ENCODE assay signal across 18 cellular contexts in the genomic region with DNA sequence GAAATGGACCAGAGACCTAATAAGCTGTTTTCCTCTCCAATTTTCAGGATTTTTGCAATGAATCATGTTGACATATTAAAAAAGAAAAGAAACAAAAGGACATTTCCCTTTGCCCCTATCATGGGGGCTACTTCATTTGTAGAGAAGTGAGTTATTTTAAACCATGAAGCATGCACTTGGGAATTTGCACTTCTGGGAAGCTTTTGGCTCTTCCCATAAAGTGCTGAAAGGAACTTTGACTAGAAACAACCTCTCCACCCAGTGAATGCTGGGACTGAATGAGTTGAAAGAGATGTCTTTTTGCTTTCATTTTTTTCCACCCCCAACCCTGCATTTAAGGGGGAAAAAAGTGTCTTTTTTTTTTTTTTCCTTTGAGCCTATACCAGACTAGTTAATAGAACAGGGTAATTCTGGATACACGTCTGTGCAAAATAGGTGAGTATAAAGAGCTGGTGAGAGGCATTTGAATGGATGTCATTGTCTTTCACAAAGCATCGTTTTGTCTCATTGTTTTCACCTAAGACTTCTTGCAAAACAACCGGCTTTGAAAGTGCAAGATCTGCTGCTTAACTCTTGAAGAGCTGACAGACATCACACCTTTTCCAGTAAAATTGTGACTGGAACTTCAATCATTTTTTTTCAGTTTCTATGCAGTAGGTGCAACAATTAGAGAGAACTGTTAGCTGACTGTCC.
DNase-seq lines count a peak whose midpoint lies in the region; ATAC-seq and TF ChIP-seq lines count a peak whose summit lies in the region.
"Had no signal": no experiment of that assay in that cellular context is flagged by ENCODE, and none has a peak within 500 bp of the region (broad histone marks: within the 10 kb centered on the region; RNA-seq: fewer than 3 reads in every experiment).

No MANE protein-coding gene starts in this region.

- peak; percentile 42 for ATAC-seq in activated CD4-positive, alpha-beta T cell treated with anti-CD3 and anti-CD28 coated beads for 36 hours
- ATAC-seq in GM23338 = peak; percentile 74
- ATAC-seq in WTC11 = peak; percentile 27; the same call in 1 of the 2 replicates
- no peak for ATAC-seq in GM19397 (IDR thresholded peaks at IDR 0.05; ENCODE audit: unreplicated experiment)
- no peak for ATAC-seq in HG02759 (IDR thresholded peaks at IDR 0.05; ENCODE audit: unreplicated experiment)

- H3K4me3 Mint-ChIP-seq in activated CD4-positive, alpha-beta T cell treated with anti-CD3 and anti-CD28 coated beads for 36 hours = no peak overlapping the region
- no peak overlapping the region for H3K4me3 Mint-ChIP-seq in GM23338
- H3K4me3 Mint-ChIP-seq in WTC11 = no peak overlapping the region; the same call in 1 of the 2 replicates
- H3K4me3 Mint-ChIP-seq: B cell had no signal

- H2AFZ ChIP-seq in GM23338 (no peak overlapping the region), neural cell (ENCODE audit: low read depth, low read length) (no peak overlapping the region)

- no peak overlapping the region for H3K27ac Mint-ChIP-seq in activated CD4-positive, alpha-beta T cell treated with anti-CD3 and anti-CD28 coated beads for 36 hours
- H3K27ac Mint-ChIP-seq in GM23338 (no peak overlapping the region), WTC11 (no peak overlapping the region; the same call in 1 of the 2 replicates)
- H3K27ac Mint-ChIP-seq: B cell had no signal

- H3K36me3 Mint-ChIP-seq in activated CD4-positive, alpha-beta T cell treated with anti-CD3 and anti-CD28 coated beads for 36 hours (ENCODE audit: low read depth) = peaks cover 20% of the 10 kb centered on the region
- H3K36me3 Mint-ChIP-seq in GM23338 (ENCODE audit: low read depth) (peaks cover 22% of the 10 kb centered on the region), WTC11 (peaks cover 16% of the 10 kb centered on the region)

- POLR2A ChIA-PET in activated CD4-positive, alpha-beta T cell treated with anti-CD3 and anti-CD28 coated beads for 36 hours (lab: Charles Lee) = no interaction called here
- POLR2A ChIA-PET in WTC11 (lab: Charles Lee) = no interaction called here

- TF ChIP-seq RAD21 in neural cell (conservative IDR thresholded peaks at IDR 0.05) = no peak

- H4K20me1 ChIP-seq in GM23338 (replicated peaks; ENCODE audit: insufficient read depth) = no peaks in the 10 kb centered on the region
- no peaks in the 10 kb centered on the region for H4K20me1 ChIP-seq in neural cell (ENCODE audit: insufficient read depth)

- peaks cover 22% of the 10 kb centered on the region for H3K4me1 Mint-ChIP-seq in activated CD4-positive, alpha-beta T cell treated with anti-CD3 and anti-CD28 coated beads for 36 hours
- H3K4me1 Mint-ChIP-seq in GM23338 (peaks cover 36% of the 10 kb centered on the region), WTC11 (peaks cover 57% of the 10 kb centered on the region)
- H3K4me1 Mint-ChIP-seq: B cell had no signal

- H3K9me3 ChIP-seq in neural cell (ENCODE audit: low read length) = no peaks in the 10 kb centered on the region
- H3K9me3 ChIP-seq: HAP-1 had no signal

- H3K36me3 ChIP-seq in GM23338 (ENCODE audit: insufficient read depth) = no peaks in the 10 kb centered on the region; the same call in 1 of the 2 replicates
- H3K36me3 ChIP-seq in neural cell (ENCODE audit: insufficient read depth, low read length) = no peaks in the 10 kb centered on the region
- H3K36me3 ChIP-seq: HAP-1 had no signal

- TF ChIP-seq CTCF in GM23338 (conservative IDR thresholded peaks at IDR 0.05; ENCODE audit: low read depth in 2 of 2) = no peak
- TF ChIP-seq CTCF in WTC11 (IDR thresholded peaks at IDR 0.05) = no peak
- no peak for TF ChIP-seq CTCF in neural cell (IDR thresholded peaks at IDR 0.05; ENCODE audit: poor library complexity, severe bottlenecking)

- H3K27me3 ChIP-seq in GM23338 (ENCODE audit: insufficient read depth) = no peaks in the 10 kb centered on the region
- no peaks in the 10 kb centered on the region for H3K27me3 ChIP-seq in neural cell (ENCODE audit: insufficient read depth, low read depth, low read length)

- H3K9me3 Mint-ChIP-seq in activated CD4-positive, alpha-beta T cell treated with anti-CD3 and anti-CD28 coated beads for 36 hours (ENCODE audit: low read depth) = peaks cover 28% of the 10 kb centered on the region
- H3K9me3 Mint-ChIP-seq in GM23338 (peaks cover 27% of the 10 kb centered on the region), WTC11 (peaks cover 34% of the 10 kb centered on the region)

- peaks cover 38% of the 10 kb centered on the region for H3K4me1 ChIP-seq in GM23338 (ENCODE audit: insufficient read depth)

- no peaks in the 10 kb centered on the region for H3K79me2 ChIP-seq in GM23338 (replicated peaks; ENCODE audit: insufficient read depth)
- no peaks in the 10 kb centered on the region for H3K79me2 ChIP-seq in neural cell (replicated peaks; ENCODE audit: insufficient read depth, low read length)

- no peak for TF ChIP-seq EP300 in neural cell (conservative IDR thresholded peaks at IDR 0.05; ENCODE audit: poor library complexity, severe bottlenecking)

- H3K27ac ChIP-seq in GM23338 (ENCODE audit: low read depth) = no peak overlapping the region
- H3K27ac ChIP-seq in neural cell (ENCODE audit: low read length) = no peak overlapping the region

- H3K4me2 ChIP-seq in GM23338 = peak overlapping the region; percentile 45
- H3K4me2 ChIP-seq in neural cell (ENCODE audit: low read length) = no peak overlapping the region

- no peaks in the 10 kb centered on the region for H3K27me3 Mint-ChIP-seq in activated CD4-positive, alpha-beta T cell treated with anti-CD3 and anti-CD28 coated beads for 36 hours
- H3K27me3 Mint-ChIP-seq in GM23338 (ENCODE audit: insufficient read depth, low read depth, poor library complexity) (peaks cover 7% of the 10 kb centered on the region), WTC11 (ENCODE audit: low read depth) (peaks cover 3% of the 10 kb centered on the region)

- no peak overlapping the region for H3K9ac ChIP-seq in neural cell (ENCODE audit: low read length)

- H3K4me3 ChIP-seq in GM23338 (no peak overlapping the region), neural cell (ENCODE audit: low read length) (no peak overlapping the region)
- H3K4me3 ChIP-seq: HAP-1 had no signal

- H3K9me2 ChIP-seq in GM23338 (ENCODE audit: insufficient read depth) (no peaks in the 10 kb centered on the region; the same call in 1 of the 2 replicates), neural cell (ENCODE audit: insufficient read depth, low read length) (no peaks in the 10 kb centered on the region)

- intact Hi-C loops in activated CD4-positive, alpha-beta T cell treated with anti-CD3 and anti-CD28 coated beads for 36 hours (cut with DNase I, micrococcal nuclease) = no loop called here

- CTCF ChIA-PET in activated CD4-positive, alpha-beta T cell treated with anti-CD3 and anti-CD28 coated beads for 36 hours (lab: Charles Lee) = interaction anchor here (0.9 to 2.9 kb wide), 3 partner anchors 9 to 28 kb away, joined by 3 to 11 read pairs (median 3); no protein-coding TSS in a partner anchor
- CTCF ChIA-PET in WTC11 (lab: Charles Lee) = interaction anchor here (0.8 to 4.9 kb wide), 5 partner anchors 10 to 495 kb away, joined by 5 to 37 read pairs (median 8); no protein-coding TSS in a partner anchor

- DNase-seq in activated CD4-positive, alpha-beta T cell treated with anti-CD3 and anti-CD28 coated beads for 36 hours = no peak
- no peak for DNase-seq in activated CD4-positive, alpha-beta T cell treated with anti-CD3 and anti-CD28 coated beads, Interleukin-2, amount 50 U/mL, for 48 hours
- DNase-seq in GM23338 (ENCODE audit: low spot score) (peak; percentile 65), WTC11 (ENCODE audit: low spot score) (no peak)
- DNase-seq in stimulated activated CD4-positive, alpha-beta T cell treated with anti-CD3 and anti-CD28 coated beads, Interleukin-12 subunit alpha, Interleukin-12 subunit beta, amount 100 ng/mL, for 4 hours = no peak
- DNase-seq: 8988T, DMS79 treated with DMSO at 0.1 percent for 48 hours, NCI-H1105 treated with DMSO at 0.1 percent for 48 hours, NCI-H1694, NCI-H2081 treated with DMSO at 0.1 percent for 48 hours, NCI-H510A, NCI-H774, RPMI8226 had no signal

- peaks cover 2% of the 10 kb centered on the region; the same call in 1 of the 2 replicates for H3F3A ChIP-seq in GM23338 (replicated peaks; ENCODE audit: low read depth)
- no peaks in the 10 kb centered on the region for H3F3A ChIP-seq in neural cell (ENCODE audit: insufficient read depth, low read length, poor library complexity, severe bottlenecking)

TF ChIP-seq in GM23338, 12 proteins besides CTCF, POLR2A, EP300 and RAD21:
- TF ChIP-seq ZNF114 (CRISPR knock-in tag; IDR thresholded peaks at IDR 0.05) = no peak
- peak; percentile 30; the same call in 1 of the 2 replicates for TF ChIP-seq NANOG (IDR thresholded peaks at IDR 0.05; ENCODE audit: borderline replicate concordance)
- no peak for TF ChIP-seq EZH2phosphoT487 (IDR thresholded peaks at IDR 0.05; ENCODE audit: unreplicated experiment)

TF ChIP-seq in WTC11, 78 proteins besides CTCF, POLR2A, EP300 and RAD21 (continues in another document):
- TF ChIP-seq, protein P1, sequence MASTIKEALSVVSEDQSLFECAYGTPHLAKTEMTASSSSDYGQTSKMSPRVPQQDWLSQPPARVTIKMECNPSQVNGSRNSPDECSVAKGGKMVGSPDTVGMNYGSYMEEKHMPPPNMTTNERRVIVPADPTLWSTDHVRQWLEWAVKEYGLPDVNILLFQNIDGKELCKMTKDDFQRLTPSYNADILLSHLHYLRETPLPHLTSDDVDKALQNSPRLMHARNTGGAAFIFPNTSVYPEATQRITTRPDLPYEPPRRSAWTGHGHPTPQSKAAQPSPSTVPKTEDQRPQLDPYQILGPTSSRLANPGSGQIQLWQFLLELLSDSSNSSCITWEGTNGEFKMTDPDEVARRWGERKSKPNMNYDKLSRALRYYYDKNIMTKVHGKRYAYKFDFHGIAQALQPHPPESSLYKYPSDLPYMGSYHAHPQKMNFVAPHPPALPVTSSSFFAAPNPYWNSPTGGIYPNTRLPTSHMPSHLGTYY (CRISPR knock-in tag; IDR thresholded peaks at IDR 0.05) = no peak
- TF ChIP-seq ZNF219 (CRISPR knock-in tag; IDR thresholded peaks at IDR 0.05; ENCODE audit: borderline replicate concordance) = no peak

TF ChIP-seq in neural cell, 6 proteins besides CTCF, POLR2A, EP300 and RAD21 (continues in another document):
- peak; percentile 16 for TF ChIP-seq POLR2AphosphoS5 (IDR thresholded peaks at IDR 0.05)

Comparison
In these comparisons a context has a peak if more than half of its experiments do, and no peak if none do; other contexts are left out.
1. ATAC-seq: peak in activated CD4-positive, alpha-beta T cell treated with anti-CD3 and anti-CD28 coated beads for 36 hours (single experiment), GM23338 (single experiment) and WTC11 (single experiment); none in GM19397 (single experiment) and HG02759 (single experiment).